In the genomic region with DNA sequence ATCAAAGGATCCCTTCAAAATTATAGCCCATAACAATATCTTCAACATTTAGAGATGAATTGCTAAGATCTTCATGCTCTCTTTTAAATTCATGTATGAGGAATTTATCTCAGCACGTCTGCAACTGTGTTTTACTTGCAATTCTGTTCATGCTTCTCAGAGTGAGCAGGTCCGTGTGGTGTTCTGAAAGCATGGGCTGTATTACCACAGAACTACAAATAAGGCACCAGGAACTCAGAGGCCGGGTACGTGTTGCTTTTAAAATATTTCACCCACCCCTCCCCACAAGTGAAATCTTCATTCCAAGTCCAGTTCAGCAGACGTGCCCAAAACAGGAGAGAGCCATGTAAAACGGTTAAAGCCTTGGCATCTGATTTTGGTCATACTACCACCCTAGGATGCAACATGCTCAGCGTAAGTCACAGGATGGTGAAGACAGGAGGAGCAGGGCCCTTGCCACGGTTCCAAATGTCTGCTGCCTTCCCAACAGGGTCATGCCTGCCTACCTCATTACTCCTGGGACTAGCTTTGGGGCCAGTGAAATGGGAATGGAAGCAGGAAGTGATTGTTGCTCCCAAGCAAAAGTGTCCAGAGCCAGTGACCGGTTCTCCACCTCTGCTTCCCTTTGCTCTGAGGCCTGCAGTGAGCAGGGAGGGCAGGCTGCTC, we compare ENCODE assay signal across 21 cellular contexts.
DNase-seq lines count a peak whose midpoint lies in the region; ATAC-seq and TF ChIP-seq lines count a peak whose summit lies in the region.
"Had no signal": no experiment of that assay in that cellular context is flagged by ENCODE, and none has a peak within 500 bp of the region (broad histone marks: within the 10 kb centered on the region; RNA-seq: fewer than 3 reads in every experiment).

No MANE protein-coding gene starts in this region.

- H3K4me1 ChIP-seq in Karpas-422 (ENCODE audit: low read length) = peaks cover 24% of the 10 kb centered on the region
- H3K4me1 ChIP-seq in esophagus squamous epithelium = peaks cover 0 to 73% (median 32%) of the 10 kb centered on the region in 3 donors
- H3K4me1 ChIP-seq in stomach smooth muscle (ENCODE audit: control insufficient read depth, insufficient read depth, low read length) = peaks cover 34% of the 10 kb centered on the region

- H3K27ac ChIP-seq in Karpas-422 (ENCODE audit: low read length) (no peak overlapping the region), esophagus squamous epithelium (peak overlapping the region in 3 of 4 donors; percentile 43 to 68 (median 54)), stomach smooth muscle (ENCODE audit: low read length) (peak overlapping the region; percentile 56)
- H3K27ac ChIP-seq: adrenal gland, WERI-Rb-1 had no signal

- no peak for DNase-seq in T-helper 2 cell treated with Interferon-gamma antibody and Interleukin-4, amounts not matched to agents 5 μg/mL and 100 μg/mL, for 36 hours (ENCODE audit: low spot score)
- DNase-seq in T-helper 2 cell (no peak), Karpas-422 (no peak), esophagus squamous epithelium (lab: John Stamatoyannopoulos, UW) (no peak), occipital lobe (lab: John Stamatoyannopoulos, UW) (no peak)
- DNase-seq in stimulated activated CD8-positive, alpha-beta memory T cell treated with anti-CD3 and anti-CD28 coated beads, Interleukin-4, amount 100 ng/mL, for 48 hours = no peak
- DNase-seq: 8988T; CD8-positive, alpha-beta T cell; cerebellar nuclear complex; DMS79 treated with DMSO at 0.1 percent for 48 hours; foreskin keratinocyte; HCEC 1CT; left cardiac atrium; nucleus accumbens; stimulated activated CD4-positive, alpha-beta T cell treated with anti-CD3 and anti-CD28 coated beads, Interleukin-4, amount 100 ng/mL, for 24 hours; testis; WERI-Rb-1 had no signal

- H3K9me2 ChIP-seq in Karpas-422 (replicated peaks; ENCODE audit: insufficient read depth, low read length) = no peaks in the 10 kb centered on the region

- H3K9ac ChIP-seq in Karpas-422 (ENCODE audit: low read length) (no peak overlapping the region), stomach smooth muscle (ENCODE audit: low read length in 2 of 2) (no peak overlapping the region)

- H3K79me2 ChIP-seq in Karpas-422 (ENCODE audit: low read length) = no peaks in the 10 kb centered on the region

- WGBS in esophagus squamous epithelium, 2 donors = 69 to 78% methylated on average over 7 to 9 of the region's 9 CpGs

- no peak for TF ChIP-seq CTCF in esophagus squamous epithelium (IDR thresholded peaks at IDR 0.05)

- H3K4me3 ChIP-seq in Karpas-422 (ENCODE audit: low read length) (no peak overlapping the region), esophagus squamous epithelium (no peak overlapping the region), stomach smooth muscle (ENCODE audit: low read length in 2 of 2) (no peak overlapping the region)
- H3K4me3 ChIP-seq: adrenal gland, testis had no signal

- intact Hi-C loops in esophagus squamous epithelium (cut with DNase I) = no loop called here

- ATAC-seq in HG03469 (IDR thresholded peaks at IDR 0.05; ENCODE audit: unreplicated experiment) = no peak
- ATAC-seq: activated T-helper 17 cell treated with anti-CD3 and anti-CD28 coated beads, Interleukin-2, amount 50 U/mL, for 72 hours; CD8-positive, alpha-beta T cell; foreskin keratinocyte had no signal

- H2AFZ ChIP-seq in Karpas-422 (ENCODE audit: low read length) = peak overlapping the region; percentile 48; the same call in 1 of the 2 replicates

- no peak overlapping the region for H3K4me2 ChIP-seq in Karpas-422 (ENCODE audit: low read depth, low read length, poor library complexity, severe bottlenecking)

- no peak overlapping the region for H3K4me3 Mint-ChIP-seq in T-helper 2 cell treated with Interferon-gamma antibody and Interleukin-4, amounts not matched to agents 5 μg/mL and 100 μg/mL, for 36 hours
- H3K4me3 Mint-ChIP-seq: activated T-helper 17 cell treated with anti-CD3 and anti-CD28 coated beads, Interleukin-2, amount 50 U/mL, for 72 hours; CD8-positive, alpha-beta T cell had no signal

- no peaks in the 10 kb centered on the region for H3K27me3 Mint-ChIP-seq in T-helper 2 cell treated with Interferon-gamma antibody and Interleukin-4, amounts not matched to agents 5 μg/mL and 100 μg/mL, for 36 hours (ENCODE audit: low read depth)

- H3K36me3 ChIP-seq in Karpas-422 (ENCODE audit: insufficient read depth, low read length) = no peaks in the 10 kb centered on the region
- no peaks in the 10 kb centered on the region for H3K36me3 ChIP-seq in esophagus squamous epithelium
- H3K36me3 ChIP-seq in stomach smooth muscle (ENCODE audit: control insufficient read depth in 2 of 2, insufficient read depth in 2 of 2, low read length in 2 of 2) = no peaks in the 10 kb centered on the region
- H3K36me3 ChIP-seq: adrenal gland, WERI-Rb-1 had no signal

- peaks cover 72% of the 10 kb centered on the region for H3K4me1 Mint-ChIP-seq in T-helper 2 cell treated with Interferon-gamma antibody and Interleukin-4, amounts not matched to agents 5 μg/mL and 100 μg/mL, for 36 hours (ENCODE audit: low read depth)
- H3K4me1 Mint-ChIP-seq: activated T-helper 17 cell treated with anti-CD3 and anti-CD28 coated beads, Interleukin-2, amount 50 U/mL, for 72 hours had no signal

- no peaks in the 10 kb centered on the region for H3K9me3 ChIP-seq in Karpas-422 (ENCODE audit: low read length)
- H3K9me3 ChIP-seq in esophagus squamous epithelium = no peaks in the 10 kb centered on the region
- no peaks in the 10 kb centered on the region for H3K9me3 ChIP-seq in stomach smooth muscle (ENCODE audit: control insufficient read depth in 2 of 2, low read length in 2 of 2)
- H3K9me3 ChIP-seq: adrenal gland, testis had no signal

- TF ChIP-seq POLR2A in esophagus squamous epithelium (IDR thresholded peaks at IDR 0.05) = no peak

- H3K9me3 Mint-ChIP-seq in T-helper 2 cell treated with Interferon-gamma antibody and Interleukin-4, amounts not matched to agents 5 μg/mL and 100 μg/mL, for 36 hours = peaks cover 6% of the 10 kb centered on the region
- H3K9me3 Mint-ChIP-seq: activated T-helper 17 cell treated with anti-CD3 and anti-CD28 coated beads, Interleukin-2, amount 50 U/mL, for 72 hours; CD8-positive, alpha-beta T cell had no signal

- peaks cover 21% of the 10 kb centered on the region for H3K36me3 Mint-ChIP-seq in T-helper 2 cell treated with Interferon-gamma antibody and Interleukin-4, amounts not matched to agents 5 μg/mL and 100 μg/mL, for 36 hours (ENCODE audit: low read depth)
- H3K36me3 Mint-ChIP-seq: CD8-positive, alpha-beta T cell had no signal

- H4K20me1 ChIP-seq in Karpas-422 (ENCODE audit: insufficient read depth, low read depth, low read length) = no peaks in the 10 kb centered on the region

- no peaks in the 10 kb centered on the region for H3K27me3 ChIP-seq in Karpas-422 (ENCODE audit: low read length)
- H3K27me3 ChIP-seq in esophagus squamous epithelium = no peaks in the 10 kb centered on the region
- no peaks in the 10 kb centered on the region for H3K27me3 ChIP-seq in stomach smooth muscle (ENCODE audit: control insufficient read depth in 1 of 2, insufficient read depth in 2 of 2, low read length in 2 of 2)
- H3K27me3 ChIP-seq: adrenal gland, foreskin keratinocyte, testis had no signal

- peak overlapping the region; percentile 92 for H3K27ac Mint-ChIP-seq in T-helper 2 cell treated with Interferon-gamma antibody and Interleukin-4, amounts not matched to agents 5 μg/mL and 100 μg/mL, for 36 hours
- H3K27ac Mint-ChIP-seq: activated T-helper 17 cell treated with anti-CD3 and anti-CD28 coated beads, Interleukin-2, amount 50 U/mL, for 72 hours; CD8-positive, alpha-beta T cell had no signal
